ENCODE assay signal across 18 cellular contexts in the genomic region with DNA sequence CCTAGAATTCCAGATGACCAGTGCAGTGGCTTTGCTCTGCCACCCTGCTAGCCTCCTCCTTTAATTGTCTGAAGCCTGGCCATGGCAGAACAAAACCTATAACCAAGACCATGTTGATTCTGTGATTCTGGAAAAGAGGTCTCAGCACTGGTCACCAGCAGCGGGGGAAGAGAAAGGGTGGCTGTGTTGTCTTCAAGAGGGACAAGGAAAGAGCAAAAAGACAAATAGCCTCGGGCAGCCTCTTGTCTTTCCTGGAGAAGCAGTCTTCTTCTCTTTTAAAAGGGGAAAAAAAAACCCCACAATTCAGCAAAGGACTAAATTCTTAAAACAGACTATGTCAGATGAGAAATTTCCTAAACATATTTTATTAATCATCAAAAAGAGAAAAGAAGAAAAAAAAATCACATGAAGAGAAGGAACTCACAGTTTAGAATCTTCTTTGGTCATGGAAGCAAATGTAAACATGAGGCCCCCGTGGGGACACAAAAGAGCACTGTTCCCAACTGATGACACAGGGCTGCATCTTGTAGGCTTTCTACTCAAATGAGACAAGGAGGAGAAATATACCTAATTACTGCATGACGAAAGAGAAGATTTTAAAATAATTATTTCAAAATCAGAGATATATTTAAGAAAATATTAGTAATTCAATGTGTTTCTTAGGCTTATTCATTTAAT. TPM values are rescaled to one million over a fixed set of nuclear protein-coding genes. Genes with fewer than 3 reads are reported as not detected.
DNase-seq lines count a peak whose midpoint lies in the region; ATAC-seq and TF ChIP-seq lines count a peak whose summit lies in the region.
"Had no signal": no experiment of that assay in that cellular context is flagged by ENCODE, and none has a peak within 500 bp of the region (broad histone marks: within the 10 kb centered on the region; RNA-seq: fewer than 3 reads in every experiment).

No MANE protein-coding gene starts in this region.

- H3K9ac ChIP-seq in SK-N-MC (ENCODE audit: insufficient read length) = no peak overlapping the region

- DNase-seq in HFFc6 (no peak), SK-N-MC (ENCODE audit: low read depth, low spot score) (no peak), inferior parietal cortex (ENCODE audit: extremely low spot score) (peak; percentile 71), putamen (ENCODE audit: low spot score) (peak; percentile 69), immature natural killer cell (no peak), T-helper 2 cell (no peak)
- DNase-seq: activated CD4-positive, CD25-positive, alpha-beta regulatory T cell; Caco-2; EL; MG63; NCI-H1694; PC-9; sigmoid colon had no signal

- no peaks in the 10 kb centered on the region for H3K9me3 ChIP-seq in SK-N-MC (ENCODE audit: low read depth, low read length)
- H3K9me3 ChIP-seq: Caco-2, MG63, sigmoid colon, tibial nerve had no signal

- H3K27ac Mint-ChIP-seq in HFFc6 = peak overlapping the region; percentile 95
- H3K27ac Mint-ChIP-seq in immature natural killer cell = peak overlapping the region in 1 of 6 donors; percentile 4
- H3K27ac Mint-ChIP-seq: activated naive CD8-positive, alpha-beta T cell; stimulated activated memory B cell treated with anti-CD40 and anti-IgM and Interleukin-4, amounts not matched to agents 10 μg/mL and 1 μg/mL and 100 μg/mL, for 72 hours had no signal

- peaks cover 46% of the 10 kb centered on the region for H3K36me3 ChIP-seq in SK-N-MC (ENCODE audit: insufficient read depth, low read length)

- ATAC-seq in HG02981 (IDR thresholded peaks at IDR 0.05; ENCODE audit: unreplicated experiment) = no peak
- ATAC-seq: stimulated activated memory B cell treated with anti-CD40 and anti-IgM and Interleukin-4, amounts not matched to agents 10 μg/mL and 1 μg/mL and 100 μg/mL, for 72 hours had no signal

- H3K4me1 Mint-ChIP-seq in HFFc6 (ENCODE audit: low read depth) (peaks cover 50% of the 10 kb centered on the region), immature natural killer cell (peaks cover 0 to 2% of the 10 kb centered on the region in 2 donors)

- H3K4me3 Mint-ChIP-seq in HFFc6 (no peak overlapping the region), immature natural killer cell (no peak overlapping the region)
- H3K4me3 Mint-ChIP-seq: activated naive CD8-positive, alpha-beta T cell; activated T-helper 1 cell treated with anti-CD3 and anti-CD28 coated beads, Interleukin-12 subunit alpha, Interleukin-12 subunit beta, Interleukin-2, Interleukin-4 antibody, amounts not matched to agents 30 ng/mL and 10 ng/mL and 1 ng/mL, durations not matched to agents 14 hours and 24 hours and 36 hours; stimulated activated memory B cell treated with anti-CD40 and anti-IgM and Interleukin-4, amounts not matched to agents 10 μg/mL and 1 μg/mL and 100 μg/mL, for 72 hours had no signal

- H3K27me3 Mint-ChIP-seq in HFFc6 (ENCODE audit: insufficient read depth) (no peaks in the 10 kb centered on the region), immature natural killer cell (ENCODE audit: low read depth in 3 of 3) (no peaks in the 10 kb centered on the region)
- H3K27me3 Mint-ChIP-seq: activated naive CD8-positive, alpha-beta T cell; stimulated activated memory B cell treated with anti-CD40 and anti-IgM and Interleukin-4, amounts not matched to agents 10 μg/mL and 1 μg/mL and 100 μg/mL, for 72 hours had no signal

- no peak overlapping the region for H3K4me3 ChIP-seq in SK-N-MC
- H3K4me3 ChIP-seq: MG63, PC-9, sigmoid colon, tibial nerve had no signal

- no peak for TF ChIP-seq CTCF in HFFc6 (IDR thresholded peaks at IDR 0.05)

- H3K9me3 Mint-ChIP-seq in HFFc6 = no peaks in the 10 kb centered on the region
- no peaks in the 10 kb centered on the region for H3K9me3 Mint-ChIP-seq in immature natural killer cell
- H3K9me3 Mint-ChIP-seq: activated T-helper 1 cell treated with anti-CD3 and anti-CD28 coated beads, Interleukin-12 subunit alpha, Interleukin-12 subunit beta, Interleukin-2, Interleukin-4 antibody, amounts not matched to agents 30 ng/mL and 10 ng/mL and 1 ng/mL, durations not matched to agents 14 hours and 24 hours and 36 hours; stimulated activated memory B cell treated with anti-CD40 and anti-IgM and Interleukin-4, amounts not matched to agents 10 μg/mL and 1 μg/mL and 100 μg/mL, for 72 hours had no signal

- peak overlapping the region; percentile 56; the same call in 1 of the 2 replicates for H3K27ac ChIP-seq in SK-N-MC
- H3K27ac ChIP-seq: PC-9, sigmoid colon had no signal

- peaks cover 26% of the 10 kb centered on the region for H3K36me3 Mint-ChIP-seq in HFFc6 (ENCODE audit: low read depth)
- H3K36me3 Mint-ChIP-seq in immature natural killer cell = peaks cover 17 to 43% (median 23%) of the 10 kb centered on the region in 3 donors

RNA-seq across cellular contexts. Expression of a gene that starts 36.3 kb away (rescaled TPM):
- under 1 TPM in 2 of 6 experiments, not detected in 4; 0.07 to 0.19 TPM for total RNA-seq in HFFc6 (2021; fragmentation: NEBNext Ultra II Directional; extraction: Animal tissue kit (Norgen Biotek cat#: 25700))
- polyA plus RNA-seq in immature natural killer cell = not detected

Comparison
In these comparisons a context has a peak if more than half of its experiments do, and no peak if none do; other contexts are left out.
1. DNase-seq: peak in inferior parietal cortex (single experiment) and putamen (single experiment); none in HFFc6 (single experiment), SK-N-MC (single experiment), immature natural killer cell (0 of 3) and T-helper 2 cell (0 of 5).